In genomic region chr22:21857501-21857914, GRCh38 we compare ENCODE assay signal across 12 cellular contexts. TPM values are rescaled to one million over a fixed set of nuclear protein-coding genes. Genes with fewer than 3 reads are reported as not detected.
DNase-seq lines count a peak whose midpoint lies in the region; ATAC-seq, FAIRE-seq and TF ChIP-seq lines count a peak whose summit lies in the region.
"Had no signal": no experiment of that assay in that cellular context is flagged by ENCODE, and none has a peak within 500 bp of the region (broad histone marks: within the 10 kb centered on the region; RNA-seq: fewer than 3 reads in every experiment).

No MANE protein-coding gene starts in this region.

- intact Hi-C loops in heart left ventricle (cut with DNase I): loop anchor here in 1 of 10 donors (10.0 kb wide), 1 partner anchor 53 kb away; no protein-coding TSS in a partner anchor
- intact Hi-C loops in right cardiac atrium (cut with DNase I): no loop called here

- H3K4me1 ChIP-seq in heart left ventricle (peaks cover 0 to 98% (median 78%) of the 10 kb centered on the region in 12 donors), right cardiac atrium (ENCODE audit: control insufficient read depth, insufficient read depth, low read length) (peaks cover 18% of the 10 kb centered on the region), gastroesophageal sphincter (peaks cover 12 to 97% (median 36%) of the 10 kb centered on the region in 3 donors), upper lobe of left lung (peaks cover 66 to 92% (median 67%) of the 10 kb centered on the region in 4 donors)

- no peak overlapping the region for H3K4me3 ChIP-seq in heart left ventricle
- H3K4me3 ChIP-seq in right cardiac atrium (ENCODE audit: low read length): no peak overlapping the region
- H3K4me3 ChIP-seq in gastroesophageal sphincter: no peak overlapping the region
- no peak overlapping the region for H3K4me3 ChIP-seq in upper lobe of left lung
- H3K4me3 ChIP-seq: GM23338, PC-9 had no signal

- H3K9me3 ChIP-seq in heart left ventricle: no peaks in the 10 kb centered on the region
- H3K9me3 ChIP-seq in right cardiac atrium (ENCODE audit: control insufficient read depth, low read length): no peaks in the 10 kb centered on the region
- H3K9me3 ChIP-seq in gastroesophageal sphincter: no peaks in the 10 kb centered on the region
- no peaks in the 10 kb centered on the region for H3K9me3 ChIP-seq in upper lobe of left lung

- DNase-seq in heart left ventricle (no peak), right cardiac atrium (no peak), NCI-H146 (lab: John Stamatoyannopoulos, UW) (peak; percentile 36), upper lobe of left lung (no peak), frontal cortex (ENCODE audit: low spot score in 2 of 2) (no peak)
- DNase-seq in NK-92 treated with Interleukin-12 subunit alpha and Interleukin-12 subunit beta, amount 100 ng/mL, for 24 hours (lab: John Stamatoyannopoulos, UW): no peak
- DNase-seq: NCI-H1105, PC-9, posterior cingulate gyrus had no signal

- H3K36me3 ChIP-seq in heart left ventricle (peaks cover 0 to 4% (median 0%) of the 10 kb centered on the region in 9 donors), gastroesophageal sphincter (no peaks in the 10 kb centered on the region), upper lobe of left lung (peaks cover 0 to 5% (median 2%) of the 10 kb centered on the region in 4 donors)

- no peak for FAIRE-seq in frontal cortex (lab: Jason Lieb, UNC)

- ATAC-seq in heart left ventricle (no peak), right cardiac atrium (no peak), gastroesophageal sphincter (no peak), upper lobe of left lung (ENCODE audit: low FRiP score in 2 of 2) (no peak), HG03097 (IDR thresholded peaks at IDR 0.05; ENCODE audit: low FRiP score, unreplicated experiment) (no peak)

- WGBS in heart left ventricle, 4 donors: 57 to 71% (median 64%) methylated on average over 4 of the region's 4 CpGs
- 57% methylated on average over 4 of the region's 4 CpGs for WGBS in right cardiac atrium
- 16 to 28% methylated on average over 4 of the region's 4 CpGs for WGBS in gastroesophageal sphincter (ENCODE audit: low coverage in 1 of 2), 2 donors
- 27 to 53% methylated on average over 4 of the region's 4 CpGs for WGBS in upper lobe of left lung, 2 donors

- H3K27ac ChIP-seq in heart left ventricle (peak overlapping the region in 7 of 12 donors; percentile 8 to 40 (median 29)), right cardiac atrium (ENCODE audit: low read length) (no peak overlapping the region), gastroesophageal sphincter (peak overlapping the region in 3 of 4 donors; percentile 43 to 65 (median 47)), upper lobe of left lung (peak overlapping the region; percentile 42 to 76 (median 52))
- H3K27ac ChIP-seq: PC-9 had no signal

- H3K27me3 ChIP-seq in heart left ventricle (no peaks in the 10 kb centered on the region), right cardiac atrium (ENCODE audit: control insufficient read depth, insufficient read depth) (no peaks in the 10 kb centered on the region), gastroesophageal sphincter (no peaks in the 10 kb centered on the region), upper lobe of left lung (no peaks in the 10 kb centered on the region)

- no peak for TF ChIP-seq POLR2A in heart left ventricle (IDR thresholded peaks at IDR 0.05)
- no peak for TF ChIP-seq POLR2A in gastroesophageal sphincter (IDR thresholded peaks at IDR 0.05)
- no peak for TF ChIP-seq POLR2A in upper lobe of left lung (IDR thresholded peaks at IDR 0.05)

- TF ChIP-seq CTCF in heart left ventricle (IDR thresholded peaks at IDR 0.05) (no peak), gastroesophageal sphincter (IDR thresholded peaks at IDR 0.05) (no peak), upper lobe of left lung (IDR thresholded peaks at IDR 0.05) (no peak)

- TF ChIP-seq EP300 in gastroesophageal sphincter (IDR thresholded peaks at IDR 0.05) (no peak), upper lobe of left lung (IDR thresholded peaks at IDR 0.05) (no peak)

RNA-seq across cellular contexts. Expression of gene MAPK1, which starts 9.9 kb away (rescaled TPM):
- total RNA-seq in heart left ventricle (100 to 1,000 TPM in 6 of 9 donors, 10 to 100 TPM in 3; 30.1 to 140 (median 106) TPM), right cardiac atrium (100 to 1,000 TPM; 116 to 126 (median 123) TPM), gastroesophageal sphincter (10 to 100 TPM; 40.3 to 70.8 (median 57.4) TPM), upper lobe of left lung (100 to 1,000 TPM in 2 of 6 donors, 10 to 100 TPM in 4; 50.2 to 180 (median 65.9) TPM), frontal cortex (74.2 TPM)
- polyA plus RNA-seq in heart left ventricle (10 to 100 TPM in 1 of 2 donors, 1 to 10 TPM in 1; 8.0 to 31.8 TPM), right cardiac atrium (14.8 TPM)
